ENCODE assay signal across 21 cellular contexts in genomic region chr4:120857312-120857711, GRCh38.
DNase-seq lines count a peak whose midpoint lies in the region; ATAC-seq and TF ChIP-seq lines count a peak whose summit lies in the region.
"Had no signal": no experiment of that assay in that cellular context is flagged by ENCODE, and none has a peak within 500 bp of the region (broad histone marks: within the 10 kb centered on the region; RNA-seq: fewer than 3 reads in every experiment).

No MANE protein-coding gene starts in this region.

- H4K20me1 ChIP-seq in MM.1S (ENCODE audit: insufficient read depth, low read length) = no peaks in the 10 kb centered on the region

- H3K4me1 ChIP-seq in MM.1S (ENCODE audit: low read length) (peaks cover 46% of the 10 kb centered on the region), body of pancreas (peaks cover 24% of the 10 kb centered on the region), colonic mucosa (no peaks in the 10 kb centered on the region), esophagus squamous epithelium (no peaks in the 10 kb centered on the region)

- H3K9me3 Mint-ChIP-seq in naive thymus-derived CD8-positive, alpha-beta T cell = no peaks in the 10 kb centered on the region

- H3F3A ChIP-seq in MM.1S (ENCODE audit: insufficient read depth, low read length) = peaks cover 29% of the 10 kb centered on the region

- TF ChIP-seq CTCF in MM.1S (IDR thresholded peaks at IDR 0.05; ENCODE audit: low read length) = no peak
- TF ChIP-seq CTCF in body of pancreas (IDR thresholded peaks at IDR 0.05) = no peak
- TF ChIP-seq CTCF in fibroblast of the aortic adventitia (IDR thresholded peaks at IDR 0.05; ENCODE audit: insufficient read depth, low read length) = no peak
- no peak for TF ChIP-seq CTCF in colonic mucosa (IDR thresholded peaks at IDR 0.05)
- TF ChIP-seq CTCF in esophagus squamous epithelium (IDR thresholded peaks at IDR 0.05) = no peak

- no peaks in the 10 kb centered on the region for H3K9me2 ChIP-seq in MM.1S (replicated peaks; ENCODE audit: insufficient read depth, low read length)

- peak; percentile 26 for DNase-seq in AG08395 (ENCODE audit: low spot score)
- DNase-seq in MM.1S = peak; percentile 48
- DNase-seq in body of pancreas = no peak
- DNase-seq in fibroblast of the aortic adventitia (ENCODE audit: low read depth) = peak; percentile 72
- DNase-seq in NCI-H1694 (lab: John Stamatoyannopoulos, UW) = no peak
- no peak for DNase-seq in naive thymus-derived CD8-positive, alpha-beta T cell
- DNase-seq in colonic mucosa = no peak
- no peak for DNase-seq in esophagus squamous epithelium (lab: John Stamatoyannopoulos, UW)
- DNase-seq: 8988T, COR-L47, GOT3, KBM-7, NCI-H1092 treated with DMSO at 0.1 percent for 48 hours, NCI-H1694 treated with DMSO at 0.1 percent for 48 hours, NCI-H2171, NCI-H446 treated with DMSO at 0.1 percent for 48 hours, NCI-H774, SHP77 had no signal

- peaks cover 0 to 2% (median 0%) of the 10 kb centered on the region in 5 donors for H3K27me3 Mint-ChIP-seq in naive thymus-derived CD8-positive, alpha-beta T cell

- ATAC-seq in body of pancreas = peak; percentile 24
- ATAC-seq in naive thymus-derived CD8-positive, alpha-beta T cell = no peak
- ATAC-seq: GM12878 had no signal

- no peak for TF ChIP-seq POLR2A in body of pancreas (IDR thresholded peaks at IDR 0.05)
- TF ChIP-seq POLR2A in esophagus squamous epithelium (IDR thresholded peaks at IDR 0.05) = no peak

- H3K36me3 Mint-ChIP-seq in naive thymus-derived CD8-positive, alpha-beta T cell = peaks cover 0 to 3% (median 0%) of the 10 kb centered on the region in 3 donors
- H3K36me3 Mint-ChIP-seq: CD14-positive monocyte had no signal

- peaks cover 3 to 15% (median 11%) of the 10 kb centered on the region in 4 donors for H3K4me1 Mint-ChIP-seq in naive thymus-derived CD8-positive, alpha-beta T cell
- H3K4me1 Mint-ChIP-seq: CD14-positive monocyte had no signal

- intact Hi-C loops in body of pancreas (cut with DNase I) (no loop called here), colonic mucosa (cut with DNase I) (no loop called here), esophagus squamous epithelium (cut with DNase I) (no loop called here)

- no peak overlapping the region for H3K27ac Mint-ChIP-seq in naive thymus-derived CD8-positive, alpha-beta T cell
- H3K27ac Mint-ChIP-seq: CD14-positive monocyte had no signal

- H3K4me3 ChIP-seq in MM.1S (ENCODE audit: low read length) (no peak overlapping the region), body of pancreas (no peak overlapping the region), fibroblast of the aortic adventitia (ENCODE audit: low read depth, low read length) (no peak overlapping the region), colonic mucosa (no peak overlapping the region), esophagus squamous epithelium (no peak overlapping the region)
- H3K4me3 ChIP-seq: GM12878 had no signal

- no peak overlapping the region for H2AFZ ChIP-seq in MM.1S (ENCODE audit: low read length)

- no peaks in the 10 kb centered on the region for H3K79me2 ChIP-seq in MM.1S (ENCODE audit: low read length)

- 74 to 75% methylated on average over 3 of the region's 3 CpGs for WGBS in body of pancreas, 2 donors
- WGBS in esophagus squamous epithelium, 2 donors = 71 to 80% methylated on average over 3 of the region's 3 CpGs

- H3K9ac ChIP-seq in MM.1S (ENCODE audit: low read length) (no peak overlapping the region), colonic mucosa (ENCODE audit: low read depth in 2 of 2, low read length in 2 of 2) (no peak overlapping the region)

- peak overlapping the region; percentile 64; the same call in 1 of the 2 replicates for H3K4me2 ChIP-seq in MM.1S (ENCODE audit: low read depth, low read length)

- H3K9me3 ChIP-seq in MM.1S (replicated peaks; ENCODE audit: insufficient read depth, low read length) (no peaks in the 10 kb centered on the region), body of pancreas (no peaks in the 10 kb centered on the region), colonic mucosa (no peaks in the 10 kb centered on the region), esophagus squamous epithelium (no peaks in the 10 kb centered on the region)

- POLR2A ChIA-PET in naive thymus-derived CD8-positive, alpha-beta T cell (lab: Charles Lee) = no interaction called here

- H3K27me3 ChIP-seq in MM.1S (replicated peaks; ENCODE audit: insufficient read depth, low read length) = no peaks in the 10 kb centered on the region
- H3K27me3 ChIP-seq in body of pancreas = no peaks in the 10 kb centered on the region
- H3K27me3 ChIP-seq in colonic mucosa = no peaks in the 10 kb centered on the region
- H3K27me3 ChIP-seq in esophagus squamous epithelium = no peaks in the 10 kb centered on the region

- no peak overlapping the region for H3K4me3 Mint-ChIP-seq in naive thymus-derived CD8-positive, alpha-beta T cell
- H3K4me3 Mint-ChIP-seq: CD14-positive monocyte had no signal

- H3K27ac ChIP-seq in MM.1S (ENCODE audit: low read length) = no peak overlapping the region
- no peak overlapping the region for H3K27ac ChIP-seq in body of pancreas
- no peak overlapping the region for H3K27ac ChIP-seq in colonic mucosa
- H3K27ac ChIP-seq in esophagus squamous epithelium = no peak overlapping the region
- H3K27ac ChIP-seq: HL-60 had no signal

- H3K36me3 ChIP-seq in MM.1S (replicated peaks; ENCODE audit: insufficient read depth, low read length) (no peaks in the 10 kb centered on the region), body of pancreas (replicated peaks in 1 of 2; ENCODE audit: insufficient read depth in 1 of 2, low read depth in 2 of 2) (no peaks in the 10 kb centered on the region), colonic mucosa (no peaks in the 10 kb centered on the region), esophagus squamous epithelium (no peaks in the 10 kb centered on the region)

Comparison
In these comparisons a context has a peak if more than half of its experiments do, and no peak if none do; other contexts are left out.
1. DNase-seq: peak in AG08395 (single experiment), MM.1S (single experiment) and fibroblast of the aortic adventitia (single experiment); none in body of pancreas (0 of 4), NCI-H1694 (single experiment), naive thymus-derived CD8-positive, alpha-beta T cell (0 of 10), colonic mucosa (single experiment) and esophagus squamous epithelium (single experiment).